In the genomic region with DNA sequence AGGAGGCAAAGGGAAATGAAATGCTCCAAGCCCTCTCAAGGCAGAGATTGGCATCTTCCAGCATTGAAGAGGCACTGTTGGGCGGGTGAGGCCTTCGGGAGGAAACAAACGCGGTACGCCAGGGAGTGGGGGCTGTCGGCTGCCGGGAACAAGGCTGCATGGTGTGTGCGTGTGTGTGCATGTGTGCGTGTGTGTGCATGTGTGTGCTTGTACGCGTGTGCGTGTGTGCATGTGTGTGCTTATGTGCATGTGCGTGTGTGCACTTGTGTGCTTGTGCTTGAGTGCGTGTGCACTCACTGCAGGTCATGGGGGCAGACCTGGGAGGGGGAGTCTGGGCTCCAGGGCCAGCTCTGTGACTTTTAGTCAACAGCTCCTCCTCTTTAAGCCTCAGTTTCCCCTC, we compare ENCODE assay signal across 26 cellular contexts.
"Had no signal": no experiment of that assay in that cellular context is flagged by ENCODE, and none has a peak within 500 bp of the region (broad histone marks: within the 10 kb centered on the region; RNA-seq: fewer than 3 reads in every experiment).

No MANE protein-coding gene starts in this region.

- H3K27ac ChIP-seq: brain microvascular endothelial cell, SJSA1 had no signal

- ATAC-seq: activated CD8-positive, alpha-beta T cell treated with anti-CD3 and anti-CD28 coated beads for 36 hours; activated T-cell treated with anti-CD3 and anti-CD28 coated beads, Interleukin-2, amount 50 U/mL, for 72 hours; activated T-helper 17 cell treated with anti-CD3 and anti-CD28 coated beads, Interleukin-2, amount 50 U/mL, for 72 hours; Panc1 had no signal

- FAIRE-seq: TTC549 had no signal

- H3K9me3 ChIP-seq: SK-N-SH had no signal

- H3K9ac ChIP-seq: SK-N-SH had no signal

- H3K4me2 ChIP-seq: SK-N-SH had no signal

- DNase-seq: activated CD4-positive, alpha-beta T cell treated with anti-CD3 and anti-CD28 coated beads, Interleukin-2, amount 10 ng/mL, durations not matched to agents 24 days and 14 days; activated CD4-positive, alpha-beta T cell treated with anti-CD3 and anti-CD28 coated beads, Interleukin-2, amount 50 U/mL, for 4 hours; activated CD8-positive, alpha-beta T cell treated with anti-CD3 and anti-CD28 coated beads for 36 hours; activated effector memory CD4-positive, alpha-beta T cell treated with anti-CD3 and anti-CD28 coated beads, Interleukin-2, amount 50 U/mL, for 16 hours; activated naive CD4-positive, alpha-beta T cell; activated naive CD4-positive, alpha-beta T cell treated with anti-CD3 and anti-CD28 coated beads, Interleukin-2, amount 50 U/mL, for 16 hours; activated naive CD8-positive, alpha-beta T cell treated with anti-CD3 and anti-CD28 coated beads for 36 hours; activated T-cell treated with anti-CD3 and anti-CD28 coated beads, Interleukin-2, amount 50 U/mL, for 1 hour; activated T-cell treated with anti-CD3 and anti-CD28 coated beads, Interleukin-2, amount 50 U/mL, for 72 hours; amniotic stem cell; aorta; brain microvascular endothelial cell; central memory CD4-positive, alpha-beta T cell; NCI-H1105; NCI-H1417 treated with DMSO at 0.1 percent for 48 hours; NCI-H187 treated with DMSO at 0.1 percent for 48 hours; NCI-H2081; NCI-H2171 treated with DMSO at 0.1 percent for 48 hours; NCI-H345; NCI-H524 treated with DMSO at 0.1 percent for 48 hours; SHP77 treated with DMSO at 0.1 percent for 48 hours; SK-N-SH had no signal

- H3K36me3 ChIP-seq: brain microvascular endothelial cell, SJSA1 had no signal

- H3K4me3 ChIP-seq: SJSA1 had no signal
